Comparison of ENCODE assay signal across 8 cellular contexts in genomic region chr17:79951361-79952264, GRCh38.
DNase-seq lines count a peak whose midpoint lies in the region; ATAC-seq, FAIRE-seq and TF ChIP-seq lines count a peak whose summit lies in the region.

No MANE protein-coding gene starts in this region.

- H3K27ac ChIP-seq in esophagus squamous epithelium, result peak overlapping the region in 3 of 4 donors; percentile 50 to 67 (median 61)

- H3K4me3 ChIP-seq in NB4 (ENCODE audit: low read depth, low read length), result no peak overlapping the region
- peak overlapping the region in 1 of 4 donors; percentile 9 for H3K4me3 ChIP-seq in esophagus squamous epithelium

- DNase-seq in A172 (ENCODE audit: low spot score), result peak; percentile 68
- peak; percentile 20 for DNase-seq in NB4 (ENCODE audit: low read depth)
- DNase-seq in esophagus squamous epithelium (lab: John Stamatoyannopoulos, UW), result no peak
- DNase-seq in myocyte (ENCODE audit: low read depth), result peak; percentile 66
- no peak for DNase-seq in CD1c-positive myeloid dendritic cell (ENCODE audit: extremely low spot score)
- no peak for DNase-seq in RCC 7860 (ENCODE audit: low spot score)

- no peaks in the 10 kb centered on the region for H3K27me3 ChIP-seq in esophagus squamous epithelium

- intact Hi-C loops in esophagus squamous epithelium (cut with DNase I), result no loop called here

- TF ChIP-seq CTCF in NB4 (IDR thresholded peaks at IDR 0.05; ENCODE audit: low read depth, low read length) (no peak), esophagus squamous epithelium (IDR thresholded peaks at IDR 0.05) (no peak)

- H3K4me1 ChIP-seq in esophagus squamous epithelium, result peaks cover 7 to 41% (median 11%) of the 10 kb centered on the region in 3 donors

- TF ChIP-seq POLR2A in NB4 (IDR thresholded peaks at IDR 0.05; ENCODE audit: extremely low read depth, insufficient read length) (no peak), esophagus squamous epithelium (IDR thresholded peaks at IDR 0.05) (no peak)

- FAIRE-seq in RCC 7860 (lab: Jason Lieb, UNC), result no peak

- peaks cover 0 to 31% (median 0%) of the 10 kb centered on the region in 3 donors for H3K36me3 ChIP-seq in esophagus squamous epithelium

- H3K9me3 ChIP-seq in esophagus squamous epithelium, result no peaks in the 10 kb centered on the region

- WGBS in esophagus squamous epithelium, 2 donors, result 40 to 61% methylated on average over 15 to 20 of the region's 31 CpGs

- ATAC-seq in GM18498 (IDR thresholded peaks at IDR 0.05; ENCODE audit: unreplicated experiment), result no peak
- ATAC-seq in HG02678 (IDR thresholded peaks at IDR 0.05; ENCODE audit: unreplicated experiment), result no peak

Comparison
In these comparisons a context has a peak if more than half of its experiments do, and no peak if none do; other contexts are left out.
1. DNase-seq: peak in A172 (single experiment), NB4 (single experiment) and myocyte (single experiment); none in esophagus squamous epithelium (single experiment), CD1c-positive myeloid dendritic cell (single experiment) and RCC 7860 (single experiment).